8 cellular contexts compared by ENCODE assay signal in the genomic region with DNA sequence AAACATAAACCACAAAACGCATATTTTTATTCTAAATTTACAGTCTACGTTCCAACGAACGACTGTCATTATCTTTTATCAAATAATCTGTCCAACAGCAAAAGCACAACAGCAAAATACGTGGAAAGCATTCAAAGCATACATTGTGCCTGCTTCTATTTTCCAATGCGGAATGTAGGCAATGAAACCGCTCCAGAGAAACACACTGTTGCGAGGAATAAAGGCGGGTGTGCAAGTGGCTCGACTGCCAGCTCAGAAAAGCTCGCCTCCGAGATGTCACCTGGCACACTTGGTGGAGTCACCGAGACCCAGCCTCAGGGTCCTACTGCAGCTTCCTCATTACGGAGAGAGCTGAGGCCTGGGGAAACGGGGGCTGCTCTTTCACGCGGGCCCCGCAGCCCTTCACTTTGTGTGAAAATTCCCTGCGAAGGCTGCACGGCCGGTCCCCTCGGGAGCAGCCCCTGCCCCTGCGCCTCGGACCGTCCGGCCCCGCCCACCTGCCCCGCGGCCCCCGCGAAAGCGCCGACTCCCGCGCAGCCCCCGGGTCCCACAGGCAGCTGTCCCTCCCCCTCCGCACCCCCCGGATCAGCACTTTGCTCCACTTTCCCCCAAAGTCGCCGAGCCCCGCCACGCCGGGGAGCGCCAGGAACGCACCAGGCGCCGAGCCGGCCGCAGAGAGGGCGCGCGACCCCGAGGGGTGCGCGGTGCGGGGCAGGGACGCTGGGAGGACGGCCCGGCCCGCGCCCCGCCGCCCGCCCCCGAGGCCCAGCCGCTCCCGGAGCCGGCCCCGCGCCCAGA. TPM values are rescaled to one million over a fixed set of nuclear protein-coding genes. Genes with fewer than 3 reads are reported as not detected.
DNase-seq lines count a peak whose midpoint lies in the region; TF ChIP-seq lines count a peak whose summit lies in the region.

No MANE protein-coding gene starts in this region.

- H3K27me3 ChIP-seq in BJ (ENCODE audit: control insufficient read depth, insufficient read depth, low read length): peaks cover 12% of the 10 kb centered on the region
- peaks cover 60% of the 10 kb centered on the region for H3K27me3 ChIP-seq in NT2/D1 (ENCODE audit: insufficient read depth, insufficient read length)
- H3K27me3 ChIP-seq in neural cell (ENCODE audit: insufficient read depth, low read depth, low read length): no peaks in the 10 kb centered on the region
- H3K27me3 ChIP-seq in subcutaneous abdominal adipose tissue (ENCODE audit: control insufficient read depth in 5 of 5, insufficient read depth in 4 of 5, low read length in 5 of 5): no peaks in the 10 kb centered on the region

- no peaks in the 10 kb centered on the region for H3F3A ChIP-seq in neural cell (ENCODE audit: insufficient read depth, low read length, poor library complexity, severe bottlenecking)

- POLR2A ChIA-PET in BJ (lab: Charles Lee): no interaction called here
- POLR2A ChIA-PET in HEK293 (lab: Yijun Ruan, JAX): interaction anchor here (1.1 kb wide), 1 partner anchor 121 kb away, joined by 5 read pairs; no protein-coding TSS in a partner anchor

- TF ChIP-seq CTCF in BJ (IDR thresholded peaks at IDR 0.05; ENCODE audit: insufficient read depth, low read depth, low read length): no peak
- TF ChIP-seq CTCF in HEK293 (tag by site-specific recombination; IDR thresholded peaks at IDR 0.05): no peak
- no peak for TF ChIP-seq CTCF in fibroblast of villous mesenchyme (IDR thresholded peaks at IDR 0.05; ENCODE audit: insufficient read depth, low read depth, low read length)
- no peak for TF ChIP-seq CTCF in neural cell (IDR thresholded peaks at IDR 0.05; ENCODE audit: poor library complexity, severe bottlenecking)

- peak overlapping the region; percentile 37 for H3K9ac ChIP-seq in NT2/D1 (ENCODE audit: insufficient read length, low read depth)
- H3K9ac ChIP-seq in neural cell (ENCODE audit: low read length): peak overlapping the region; percentile 72
- H3K9ac ChIP-seq in subcutaneous abdominal adipose tissue (ENCODE audit: low read length in 5 of 5): peak overlapping the region in 4 of 5 donors; percentile 38 to 72 (median 46)

- H2AFZ ChIP-seq in neural cell (ENCODE audit: low read depth, low read length): peak overlapping the region; percentile 23

- peaks cover 34% of the 10 kb centered on the region for H3K4me1 ChIP-seq in HEK293 (ENCODE audit: control insufficient read depth, insufficient read depth, low read length)
- H3K4me1 ChIP-seq in NT2/D1 (ENCODE audit: insufficient read depth, insufficient read length): no peaks in the 10 kb centered on the region
- H3K4me1 ChIP-seq in subcutaneous abdominal adipose tissue (ENCODE audit: control insufficient read depth in 5 of 5, insufficient read depth in 5 of 5, low read length in 5 of 5): peaks cover 4 to 48% (median 22%) of the 10 kb centered on the region in 5 donors

- peaks cover 32% of the 10 kb centered on the region for H3K79me2 ChIP-seq in neural cell (replicated peaks; ENCODE audit: insufficient read depth, low read length)

- DNase-seq in BJ (ENCODE audit: low read depth) (no peak), NT2/D1 (ENCODE audit: low read depth, low spot score) (no peak), fibroblast of villous mesenchyme (ENCODE audit: low read depth) (no peak), superior temporal gyrus (ENCODE audit: extremely low spot score) (no peak)
- DNase-seq in activated effector memory CD4-positive, alpha-beta T cell treated with Interleukin-2 at 50 U/mL for 16 hours: peak; percentile 48

- peak overlapping the region; percentile 77 for H3K4me2 ChIP-seq in neural cell (ENCODE audit: low read length)

- H4K20me1 ChIP-seq in neural cell (ENCODE audit: insufficient read depth): no peaks in the 10 kb centered on the region

- no peaks in the 10 kb centered on the region for H3K9me3 ChIP-seq in HEK293 (ENCODE audit: control insufficient read depth, insufficient read depth, low read depth, low read length)
- H3K9me3 ChIP-seq in NT2/D1 (ENCODE audit: insufficient read depth, low read length): no peaks in the 10 kb centered on the region
- H3K9me3 ChIP-seq in neural cell (ENCODE audit: low read length): no peaks in the 10 kb centered on the region
- H3K9me3 ChIP-seq in subcutaneous abdominal adipose tissue (ENCODE audit: control insufficient read depth in 5 of 5, low read length in 5 of 5): no peaks in the 10 kb centered on the region

- H3K4me3 ChIP-seq in BJ (ENCODE audit: low read depth, low read length): peak overlapping the region; percentile 24
- peak overlapping the region; percentile 74 for H3K4me3 ChIP-seq in HEK293 (ENCODE audit: low read depth, low read length)
- H3K4me3 ChIP-seq in NT2/D1 (ENCODE audit: insufficient read length, low read depth): peak overlapping the region; percentile 51
- H3K4me3 ChIP-seq in fibroblast of villous mesenchyme (ENCODE audit: low read depth, low read length): peak overlapping the region; percentile 39
- H3K4me3 ChIP-seq in neural cell (ENCODE audit: low read length): peak overlapping the region; percentile 88
- peak overlapping the region; percentile 72 to 88 (median 76) for H3K4me3 ChIP-seq in subcutaneous abdominal adipose tissue (ENCODE audit: low read depth in 1 of 5, low read length in 5 of 5)

- no peaks in the 10 kb centered on the region for H3K9me2 ChIP-seq in neural cell (ENCODE audit: insufficient read depth, low read length)

- peak overlapping the region; percentile 69 for H3K27ac ChIP-seq in HEK293 (ENCODE audit: extremely low read depth, low read depth, low read length)
- H3K27ac ChIP-seq in neural cell (ENCODE audit: low read length): peak overlapping the region; percentile 76
- H3K27ac ChIP-seq in subcutaneous abdominal adipose tissue (ENCODE audit: low read depth, low read length): no peak overlapping the region

- H3K36me3 ChIP-seq in BJ (ENCODE audit: control insufficient read depth, insufficient read depth, low read length) (no peaks in the 10 kb centered on the region), HEK293 (ENCODE audit: control insufficient read depth in 2 of 2, insufficient read depth in 1 of 2, low read length in 2 of 2) (no peaks in the 10 kb centered on the region), NT2/D1 (ENCODE audit: insufficient read depth, insufficient read length, low read length) (no peaks in the 10 kb centered on the region), neural cell (ENCODE audit: insufficient read depth, low read length) (no peaks in the 10 kb centered on the region), subcutaneous abdominal adipose tissue (ENCODE audit: control insufficient read depth in 5 of 5, insufficient read depth in 5 of 5, low read length in 5 of 5) (no peaks in the 10 kb centered on the region)

- CTCF ChIA-PET in BJ (lab: Yijun Ruan, JAX) (interaction anchor here (0.8 kb wide), 1 partner anchor 10 kb away, joined by 3 read pairs; no protein-coding TSS in a partner anchor), HEK293 (lab: Yijun Ruan, JAX) (interaction anchor here (1.0 kb wide), 1 partner anchor 44 kb away, joined by 3 read pairs; no protein-coding TSS in a partner anchor)

- TF ChIP-seq EP300 in neural cell (conservative IDR thresholded peaks at IDR 0.05; ENCODE audit: poor library complexity, severe bottlenecking): no peak

- peak; percentile 31 for TF ChIP-seq RAD21 in neural cell (conservative IDR thresholded peaks at IDR 0.05)

TF ChIP-seq in HEK293, 187 proteins besides CTCF, POLR2A, EP300 and RAD21 (continues in another document):
- TF ChIP-seq ZNF621 (tag by site-specific recombination; IDR thresholded peaks at IDR 0.05): no peak
- no peak for TF ChIP-seq ZNF350 (tag by site-specific recombination; IDR thresholded peaks at IDR 0.05)
- TF ChIP-seq ZNF654 (tag by site-specific recombination; IDR thresholded peaks at IDR 0.05; ENCODE audit: low read depth): no peak

TF ChIP-seq in neural cell, 6 proteins besides CTCF, POLR2A, EP300 and RAD21:
- TF ChIP-seq TAF1 (IDR thresholded peaks at IDR 0.05; ENCODE audit: low read depth) (peak; percentile 63), POLR2AphosphoS5 (IDR thresholded peaks at IDR 0.05) (peak; percentile 59), MXI1 (conservative IDR thresholded peaks at IDR 0.05; ENCODE audit: poor library complexity, severe bottlenecking) (peak; percentile 66), EZH2 (IDR thresholded peaks at IDR 0.05; ENCODE audit: borderline replicate concordance, insufficient read depth, low read length, poor library complexity, severe bottlenecking) (no peak), SMC3 (conservative IDR thresholded peaks at IDR 0.05; ENCODE audit: poor library complexity) (peak; percentile 27)
- TF ChIP-seq, protein P1, sequence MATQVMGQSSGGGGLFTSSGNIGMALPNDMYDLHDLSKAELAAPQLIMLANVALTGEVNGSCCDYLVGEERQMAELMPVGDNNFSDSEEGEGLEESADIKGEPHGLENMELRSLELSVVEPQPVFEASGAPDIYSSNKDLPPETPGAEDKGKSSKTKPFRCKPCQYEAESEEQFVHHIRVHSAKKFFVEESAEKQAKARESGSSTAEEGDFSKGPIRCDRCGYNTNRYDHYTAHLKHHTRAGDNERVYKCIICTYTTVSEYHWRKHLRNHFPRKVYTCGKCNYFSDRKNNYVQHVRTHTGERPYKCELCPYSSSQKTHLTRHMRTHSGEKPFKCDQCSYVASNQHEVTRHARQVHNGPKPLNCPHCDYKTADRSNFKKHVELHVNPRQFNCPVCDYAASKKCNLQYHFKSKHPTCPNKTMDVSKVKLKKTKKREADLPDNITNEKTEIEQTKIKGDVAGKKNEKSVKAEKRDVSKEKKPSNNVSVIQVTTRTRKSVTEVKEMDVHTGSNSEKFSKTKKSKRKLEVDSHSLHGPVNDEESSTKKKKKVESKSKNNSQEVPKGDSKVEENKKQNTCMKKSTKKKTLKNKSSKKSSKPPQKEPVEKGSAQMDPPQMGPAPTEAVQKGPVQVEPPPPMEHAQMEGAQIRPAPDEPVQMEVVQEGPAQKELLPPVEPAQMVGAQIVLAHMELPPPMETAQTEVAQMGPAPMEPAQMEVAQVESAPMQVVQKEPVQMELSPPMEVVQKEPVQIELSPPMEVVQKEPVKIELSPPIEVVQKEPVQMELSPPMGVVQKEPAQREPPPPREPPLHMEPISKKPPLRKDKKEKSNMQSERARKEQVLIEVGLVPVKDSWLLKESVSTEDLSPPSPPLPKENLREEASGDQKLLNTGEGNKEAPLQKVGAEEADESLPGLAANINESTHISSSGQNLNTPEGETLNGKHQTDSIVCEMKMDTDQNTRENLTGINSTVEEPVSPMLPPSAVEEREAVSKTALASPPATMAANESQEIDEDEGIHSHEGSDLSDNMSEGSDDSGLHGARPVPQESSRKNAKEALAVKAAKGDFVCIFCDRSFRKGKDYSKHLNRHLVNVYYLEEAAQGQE (IDR thresholded peaks at IDR 0.05; ENCODE audit: borderline replicate concordance): peak; percentile 64

RNA-seq across cellular contexts. Expression of a gene that starts 0.7 kb away (rescaled TPM):
- polyA plus RNA-seq in BJ (2011; rRNA removed) (0.06 TPM in 1 of 2 replicates, not detected in the other), neural cell (29.9 and 54.8 TPM in 2 replicates)
- polyA minus RNA-seq in BJ (2011; rRNA and poly(A)+ RNA removed): not detected in 2 replicates
- total RNA-seq in fibroblast of villous mesenchyme: under 0.01 TPM in 1 of 2 replicates, not detected in the other
- 71.8 and 76.8 TPM in 2 replicates for polyA minus RNA-seq in neural cell

Comparison
In these comparisons a context has a peak if more than half of its experiments do, and no peak if none do; other contexts are left out.
1. H3K4me3 ChIP-seq: peak in every context shown above with its lines; median percentile 88 in neural cell; 76 in subcutaneous abdominal adipose tissue; 74 in HEK293; 51 in NT2/D1; 39 in fibroblast of villous mesenchyme; 24 in BJ.
2. RNA of a gene that starts 0.7 kb away (polyA plus RNA-seq): 29.9 to 54.8 TPM in neural cell; 0.06 TPM in BJ; every median in the first group is over 10 times any median in the second.
3. Peak in every context shown above with its lines, with median percentiles within 50 percentile points of each other: H3K9ac ChIP-seq.